In the genomic region with DNA sequence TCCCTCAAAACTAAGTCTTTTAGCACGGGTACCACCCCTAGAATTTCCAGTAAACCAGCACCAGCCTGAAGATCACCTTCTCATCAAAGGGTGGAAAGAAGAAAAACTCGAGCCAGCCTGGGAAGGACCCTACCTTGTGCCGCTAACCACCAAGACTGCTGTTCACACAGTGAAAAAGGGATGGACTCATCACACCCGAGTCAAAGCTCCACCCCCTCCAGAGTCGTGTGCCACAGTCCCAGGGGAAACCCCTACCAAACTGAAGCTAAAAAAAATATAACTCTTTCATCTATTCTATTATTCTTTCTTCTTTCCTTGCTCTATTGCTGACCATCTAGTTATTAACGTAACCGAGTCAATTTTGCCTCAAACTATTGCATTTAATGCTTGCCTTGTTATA, we compare ENCODE assay signal across 14 cellular contexts. TPM values are rescaled to one million over a fixed set of nuclear protein-coding genes. Genes with fewer than 3 reads are reported as not detected.
"Had no signal": no experiment of that assay in that cellular context is flagged by ENCODE, and none has a peak within 500 bp of the region (broad histone marks: within the 10 kb centered on the region; RNA-seq: fewer than 3 reads in every experiment).

No MANE protein-coding gene starts in this region.

RNA-seq across cellular contexts. Expression of gene PDPN, which starts 13.2 kb away (rescaled TPM):
- total RNA-seq: activated B cell treated with CpG ODN at 0.5 μM for 24 hours; activated CD4-positive, alpha-beta memory T cell treated with anti-CD3 and anti-CD28 coated beads, Interleukin-2, amount 10 ng/mL, durations not matched to agents 7 days and 5 days; activated CD4-positive, alpha-beta T cell treated with anti-CD3 and anti-CD28 coated beads, Interleukin-2, amount 10 ng/mL, durations not matched to agents 7 days and 5 days; activated naive CD8-positive, alpha-beta T cell treated with anti-CD3 and anti-CD28 coated beads for 36 hours; activated T-helper 17 cell treated with anti-CD3 and anti-CD28 coated beads, Interleukin-2, amount 50 U/mL, for 72 hours; endothelial cell of umbilical vein; T-helper 2 cell treated with Interferon-gamma antibody and Interleukin-4, amounts not matched to agents 100 ng/mL and 5 ng/mL, for 36 hours had no signal
- polyA plus RNA-seq: endothelial cell of umbilical vein had no signal

RNA-seq across cellular contexts. Expression of gene LRRC38, which starts 56.6 kb away (rescaled TPM):
- total RNA-seq: activated B cell treated with CpG ODN at 0.5 μM for 24 hours; activated CD4-positive, alpha-beta memory T cell treated with anti-CD3 and anti-CD28 coated beads, Interleukin-2, amount 10 ng/mL, durations not matched to agents 7 days and 5 days; activated CD4-positive, alpha-beta T cell treated with anti-CD3 and anti-CD28 coated beads, Interleukin-2, amount 10 ng/mL, durations not matched to agents 7 days and 5 days; activated naive CD8-positive, alpha-beta T cell treated with anti-CD3 and anti-CD28 coated beads for 36 hours; activated T-cell treated with anti-CD3 and anti-CD28 coated beads, Interleukin-2, amount 50 U/mL, for 4 hours; activated T-helper 17 cell treated with anti-CD3 and anti-CD28 coated beads, Interleukin-2, amount 50 U/mL, for 72 hours; aorta; body of pancreas; chondrocyte; endothelial cell of umbilical vein; fibroblast of lung; fibroblast of villous mesenchyme; glomerular endothelial cell; T-helper 2 cell treated with Interferon-gamma antibody and Interleukin-4, amounts not matched to agents 100 ng/mL and 5 ng/mL, for 36 hours had no signal
- polyA plus RNA-seq: aorta, endothelial cell of umbilical vein, fibroblast of lung had no signal
